Comparison of ENCODE assay signal across 15 cellular contexts in genomic region chr20:22339946-22340345, GRCh38.
A peak's percentile ranks its signal among the peaks of the same experiment; 100 is the strongest.
DNase-seq lines count a peak whose midpoint lies in the region; ATAC-seq and TF ChIP-seq lines count a peak whose summit lies in the region.
"Had no signal": no experiment of that assay in that cellular context is flagged by ENCODE, and none has a peak within 500 bp of the region (broad histone marks: within the 10 kb centered on the region; RNA-seq: fewer than 3 reads in every experiment).

No MANE protein-coding gene starts in this region.

- intact Hi-C loops in esophagus muscularis mucosa (cut with DNase I) (loop anchor here (2.0 kb wide), 1 partner anchor 345 kb away; no protein-coding TSS in a partner anchor), sciatic nerve (cut with DNase I) (loop anchor here (5.0 kb wide), 1 partner anchor 342 kb away; no protein-coding TSS in a partner anchor)

- CTCF ChIA-PET in RWPE1 (lab: Yijun Ruan, JAX) = interaction anchor here (0.6 to 3.5 kb wide), 12 partner anchors 11 to 980 kb away, joined by 3 to 37 read pairs (median 6); no protein-coding TSS in a partner anchor
- CTCF ChIA-PET in activated CD4-positive, alpha-beta T cell treated with anti-CD3 and anti-CD28 coated beads, Interleukin-2, amount 10 ng/mL, durations not matched to agents 7 days and 5 days (lab: Charles Lee) = no interaction called here

- peaks cover 0 to 4% (median 0%) of the 10 kb centered on the region in 4 donors for H3K4me1 ChIP-seq in esophagus muscularis mucosa

- no peaks in the 10 kb centered on the region for H3K9me3 Mint-ChIP-seq in activated T-cell treated with anti-CD3 and anti-CD28 coated beads, Interleukin-2, amount 50 U/mL, for 4 hours
- H3K9me3 Mint-ChIP-seq in activated CD4-positive, alpha-beta T cell treated with anti-CD3 and anti-CD28 coated beads, Interleukin-2, amount 10 ng/mL, durations not matched to agents 7 days and 5 days = no peaks in the 10 kb centered on the region
- H3K9me3 Mint-ChIP-seq: CD8-positive, alpha-beta T cell had no signal

- no peaks in the 10 kb centered on the region for H3K9me3 ChIP-seq in esophagus muscularis mucosa
- H3K9me3 ChIP-seq: SJCRH30 had no signal

- no peak overlapping the region for H3K4me3 ChIP-seq in esophagus muscularis mucosa
- H3K4me3 ChIP-seq: GM12878, K562 had no signal

- peak; percentile 32 to 48 for DNase-seq in NOMO-1 (lab: John Stamatoyannopoulos, UW; ENCODE audit: unreplicated experiment in 2 of 2)
- no peak for DNase-seq in NOMO-1 treated with DMSO at 0.1 percent for 48 hours (lab: John Stamatoyannopoulos, UW; ENCODE audit: unreplicated experiment)
- DNase-seq in RWPE1 (ENCODE audit: low spot score) = no peak
- DNase-seq in esophagus muscularis mucosa (ENCODE audit: extremely low spot score) = peak; percentile 91
- no peak for DNase-seq in sciatic nerve (ENCODE audit: low spot score)
- no peak for DNase-seq in activated T-cell treated with anti-CD3 and anti-CD28 coated beads, Interleukin-2, amount 50 U/mL, for 4 hours
- no peak for DNase-seq in NCI-H2029 (lab: John Stamatoyannopoulos, UW)
- no peak for DNase-seq in activated CD4-positive, alpha-beta T cell treated with anti-CD3 and anti-CD28 coated beads, Interleukin-2, amount 10 ng/mL, durations not matched to agents 7 days and 5 days
- DNase-seq: Calu3; CD8-positive, alpha-beta T cell; NCI-H1048; NCI-H2081 treated with DMSO at 0.1 percent for 48 hours had no signal

- no peaks in the 10 kb centered on the region for H3K27me3 Mint-ChIP-seq in activated T-cell treated with anti-CD3 and anti-CD28 coated beads, Interleukin-2, amount 50 U/mL, for 4 hours (ENCODE audit: low read depth)
- peaks cover 4% of the 10 kb centered on the region for H3K27me3 Mint-ChIP-seq in activated CD4-positive, alpha-beta T cell treated with anti-CD3 and anti-CD28 coated beads, Interleukin-2, amount 10 ng/mL, durations not matched to agents 7 days and 5 days

- POLR2A ChIA-PET in RWPE1 (lab: Yijun Ruan, JAX; ENCODE audit: low non-redundant PET) = no interaction called here
- POLR2A ChIA-PET in activated CD4-positive, alpha-beta T cell treated with anti-CD3 and anti-CD28 coated beads, Interleukin-2, amount 10 ng/mL, durations not matched to agents 7 days and 5 days (lab: Charles Lee) = no interaction called here

- H3K36me3 Mint-ChIP-seq in activated T-cell treated with anti-CD3 and anti-CD28 coated beads, Interleukin-2, amount 50 U/mL, for 4 hours (ENCODE audit: insufficient read depth) = no peaks in the 10 kb centered on the region
- H3K36me3 Mint-ChIP-seq in activated CD4-positive, alpha-beta T cell treated with anti-CD3 and anti-CD28 coated beads, Interleukin-2, amount 10 ng/mL, durations not matched to agents 7 days and 5 days (ENCODE audit: low read depth) = no peaks in the 10 kb centered on the region
- H3K36me3 Mint-ChIP-seq: CD8-positive, alpha-beta T cell had no signal

- H3K27me3 ChIP-seq in esophagus muscularis mucosa = peaks cover 0 to 38% (median 0%) of the 10 kb centered on the region in 4 donors
- H3K27me3 ChIP-seq: SJCRH30 had no signal

- TF ChIP-seq EP300 in esophagus muscularis mucosa (IDR thresholded peaks at IDR 0.05) = no peak

- 57% methylated on average over 5 of the region's 5 CpGs for WGBS in esophagus muscularis mucosa

- no peak overlapping the region for H3K4me3 Mint-ChIP-seq in activated T-cell treated with anti-CD3 and anti-CD28 coated beads, Interleukin-2, amount 50 U/mL, for 4 hours
- H3K4me3 Mint-ChIP-seq in activated CD4-positive, alpha-beta T cell treated with anti-CD3 and anti-CD28 coated beads, Interleukin-2, amount 10 ng/mL, durations not matched to agents 7 days and 5 days = no peak overlapping the region
- H3K4me3 Mint-ChIP-seq: CD8-positive, alpha-beta T cell had no signal

- no peak overlapping the region for H3K27ac Mint-ChIP-seq in activated CD4-positive, alpha-beta T cell treated with anti-CD3 and anti-CD28 coated beads, Interleukin-2, amount 10 ng/mL, durations not matched to agents 7 days and 5 days
- H3K27ac Mint-ChIP-seq: CD8-positive, alpha-beta T cell had no signal

- peaks cover 2% of the 10 kb centered on the region for H3K4me1 Mint-ChIP-seq in activated T-cell treated with anti-CD3 and anti-CD28 coated beads, Interleukin-2, amount 50 U/mL, for 4 hours (ENCODE audit: low read depth)
- H3K4me1 Mint-ChIP-seq in activated CD4-positive, alpha-beta T cell treated with anti-CD3 and anti-CD28 coated beads, Interleukin-2, amount 10 ng/mL, durations not matched to agents 7 days and 5 days = peaks cover 2% of the 10 kb centered on the region

- ATAC-seq in sciatic nerve = no peak
- ATAC-seq in activated T-cell treated with anti-CD3 and anti-CD28 coated beads, Interleukin-2, amount 50 U/mL, for 4 hours = no peak
- ATAC-seq: CD8-positive, alpha-beta T cell; GM12878; K562 had no signal

- TF ChIP-seq CTCF in RWPE1 (conservative IDR thresholded peaks at IDR 0.05; ENCODE audit: low read depth) (no peak), esophagus muscularis mucosa (IDR thresholded peaks at IDR 0.05) (no peak)

- TF ChIP-seq POLR2A in esophagus muscularis mucosa (IDR thresholded peaks at IDR 0.05; ENCODE audit: low read depth) = no peak

- no peaks in the 10 kb centered on the region for H3K36me3 ChIP-seq in esophagus muscularis mucosa
- H3K36me3 ChIP-seq: SJCRH30 had no signal

- H3K27ac ChIP-seq in RWPE1 (peak overlapping the region; percentile 66), esophagus muscularis mucosa (replicated peaks in 1 of 4) (no peak overlapping the region)

Comparison
In these comparisons a context has a peak if more than half of its experiments do, and no peak if none do; other contexts are left out.
1. DNase-seq: peak in NOMO-1 (2 of 2) and esophagus muscularis mucosa (single experiment); none in NOMO-1 treated with DMSO at 0.1 percent for 48 hours (single experiment), RWPE1 (single experiment), sciatic nerve (single experiment), activated T-cell treated with anti-CD3 and anti-CD28 coated beads, Interleukin-2, amount 50 U/mL, for 4 hours (single experiment), NCI-H2029 (single experiment) and activated CD4-positive, alpha-beta T cell treated with anti-CD3 and anti-CD28 coated beads, Interleukin-2, amount 10 ng/mL, durations not matched to agents 7 days and 5 days (single experiment).